ENCODE assay signal across 14 cellular contexts in the genomic region with DNA sequence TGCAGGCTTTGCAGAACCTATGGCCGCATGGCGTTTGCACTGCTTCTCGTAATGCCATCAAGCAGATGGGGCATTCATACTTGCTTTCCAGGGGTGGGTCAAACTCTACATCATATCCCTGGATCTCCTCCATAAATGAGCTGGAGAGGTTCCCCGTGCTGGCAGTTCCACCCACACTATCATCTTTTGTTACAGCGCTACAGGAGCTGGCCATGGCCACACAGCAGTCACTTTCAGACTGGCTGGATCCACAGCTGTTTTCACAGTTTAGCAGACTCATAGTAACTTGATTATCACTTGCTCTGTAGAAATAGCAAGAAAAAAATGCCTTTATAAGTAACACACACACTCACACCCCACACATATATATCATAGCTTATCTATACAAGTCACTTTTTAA. TPM values are rescaled to one million over a fixed set of nuclear protein-coding genes. Genes with fewer than 3 reads are reported as not detected.
DNase-seq lines count a peak whose midpoint lies in the region; TF ChIP-seq lines count a peak whose summit lies in the region.
"Had no signal": no experiment of that assay in that cellular context is flagged by ENCODE, and none has a peak within 500 bp of the region (broad histone marks: within the 10 kb centered on the region; RNA-seq: fewer than 3 reads in every experiment).

No MANE protein-coding gene starts in this region.

- H3K27me3 Mint-ChIP-seq in osteocyte (ENCODE audit: unreplicated experiment) = no peaks in the 10 kb centered on the region
- H3K27me3 Mint-ChIP-seq: activated naive CD8-positive, alpha-beta T cell; naive B cell had no signal

- peak overlapping the region; percentile 13 to 85 (median 60); a peak in 17 of 22 replicates for H3K4me2 ChIP-seq in BLaER1 treated with 17β-estradiol and CSF1 and Interleukin-3, amounts not matched to agents 10 nM and 100 nM

- H3K4me1 ChIP-seq in BLaER1 treated with 17β-estradiol and CSF1 and Interleukin-3, amounts not matched to agents 10 nM and 100 nM = peaks cover 26 to 64% (median 34%) of the 10 kb centered on the region in 10 experiments
- H3K4me1 ChIP-seq in SJCRH30 = peaks cover 13% of the 10 kb centered on the region
- peaks cover 62% of the 10 kb centered on the region for H3K4me1 ChIP-seq in left ventricle myocardium inferior

- H3K4me3 ChIP-seq in BLaER1 treated with 17β-estradiol and CSF1 and Interleukin-3, amounts not matched to agents 10 nM and 100 nM = no peak overlapping the region
- H3K4me3 ChIP-seq in SJCRH30 (no peak overlapping the region), left ventricle myocardium inferior (no peak overlapping the region)

- H3K9me3 ChIP-seq in BLaER1 treated with 17β-estradiol and CSF1 and Interleukin-3, amounts not matched to agents 10 nM and 100 nM (replicated peaks in 1 of 11) = no peaks in the 10 kb centered on the region
- H3K9me3 ChIP-seq in SJCRH30 (replicated peaks) (no peaks in the 10 kb centered on the region), left ventricle myocardium inferior (replicated peaks) (no peaks in the 10 kb centered on the region)

- TF ChIP-seq CTCF in left ventricle myocardium inferior (IDR thresholded peaks at IDR 0.05; ENCODE audit: borderline replicate concordance) (no peak), osteocyte (IDR thresholded peaks at IDR 0.05) (no peak)

- DNase-seq in SJCRH30 (peak; percentile 12 to 41), left ventricle myocardium inferior (no peak), osteocyte (ENCODE audit: extremely low spot score, unreplicated experiment) (no peak), NCI-H226 (no peak), KBM-7 (no peak), NCI-H510A (lab: John Stamatoyannopoulos, UW) (no peak)
- DNase-seq in stimulated activated CD4-positive, alpha-beta T cell treated with anti-CD3 and anti-CD28 coated beads, Interleukin-4, amount 100 ng/mL, for 1 hour = no peak
- DNase-seq: central memory CD4-positive, alpha-beta T cell; kidney; naive B cell; NCI-H1105; NCI-H2227 treated with DMSO at 0.1 percent for 48 hours had no signal

- intact Hi-C loops in left ventricle myocardium inferior (cut with micrococcal nuclease) = no loop called here

- H3K27me3 ChIP-seq in BLaER1 treated with 17β-estradiol and CSF1 and Interleukin-3, amounts not matched to agents 10 nM and 100 nM = no peaks in the 10 kb centered on the region
- H3K27me3 ChIP-seq in SJCRH30 = no peaks in the 10 kb centered on the region
- no peaks in the 10 kb centered on the region for H3K27me3 ChIP-seq in left ventricle myocardium inferior (ENCODE audit: low read depth)

- H3K36me3 ChIP-seq in BLaER1 treated with 17β-estradiol and CSF1 and Interleukin-3, amounts not matched to agents 10 nM and 100 nM = peaks cover 37 to 79% (median 62%) of the 10 kb centered on the region in 11 experiments
- H3K36me3 ChIP-seq in SJCRH30 = peaks cover 26% of the 10 kb centered on the region
- peaks cover 38% of the 10 kb centered on the region for H3K36me3 ChIP-seq in left ventricle myocardium inferior

- peaks cover 32% of the 10 kb centered on the region for H3K4me1 Mint-ChIP-seq in osteocyte (ENCODE audit: unreplicated experiment)

- H3K9ac ChIP-seq in BLaER1 treated with 17β-estradiol and CSF1 and Interleukin-3, amounts not matched to agents 10 nM and 100 nM = no peak overlapping the region

- H3K36me3 Mint-ChIP-seq in osteocyte (ENCODE audit: unreplicated experiment) = peaks cover 22% of the 10 kb centered on the region

- H3K9me3 Mint-ChIP-seq in osteocyte (ENCODE audit: unreplicated experiment) = no peaks in the 10 kb centered on the region
- H3K9me3 Mint-ChIP-seq: naive B cell had no signal

- in situ Hi-C loops in KBM-7 (cut with MboI; ENCODE audit: low pct_unique_long_range_greater_than_20kb, low sequenced_read_pairs) = no loop called here

- peak overlapping the region; percentile 81 for H3K27ac Mint-ChIP-seq in osteocyte (ENCODE audit: unreplicated experiment)
- H3K27ac Mint-ChIP-seq: activated naive CD8-positive, alpha-beta T cell; naive B cell had no signal

- peak overlapping the region in 2 of 11 experiments; percentile 16 to 57; a peak in 2 of 22 replicates for H3K27ac ChIP-seq in BLaER1 treated with 17β-estradiol and CSF1 and Interleukin-3, amounts not matched to agents 10 nM and 100 nM
- H3K27ac ChIP-seq in SJCRH30 (no peak overlapping the region), left ventricle myocardium inferior (replicated peaks) (peak overlapping the region; percentile 41)

- H3K4me3 Mint-ChIP-seq in osteocyte (ENCODE audit: unreplicated experiment) = no peak overlapping the region
- H3K4me3 Mint-ChIP-seq: activated naive CD8-positive, alpha-beta T cell; naive B cell had no signal

- H4K20me1 ChIP-seq in BLaER1 treated with 17β-estradiol and CSF1 and Interleukin-3, amounts not matched to agents 10 nM and 100 nM = peaks cover 3 to 90% (median 50%) of the 10 kb centered on the region in 11 experiments; a peak in 17 of 22 replicates

RNA-seq across cellular contexts. Expression of gene TRAF6, which starts 8.8 kb away (rescaled TPM):
- 10.4 and 12.3 TPM in 2 replicates for total RNA-seq in SJCRH30 (2014; rRNA removed; shearing (Covaris generic))
- 12.9 TPM for total RNA-seq in left ventricle myocardium inferior
- total RNA-seq in osteocyte = 13.9 and 15.0 TPM in 2 replicates

Comparison
In these comparisons a context has a peak if more than half of its experiments do, and no peak if none do; other contexts are left out.
1. DNase-seq: peak in SJCRH30 (2 of 2); none in left ventricle myocardium inferior (single experiment), osteocyte (single experiment), NCI-H226 (single experiment), KBM-7 (single experiment), NCI-H510A (single experiment) and stimulated activated CD4-positive, alpha-beta T cell treated with anti-CD3 and anti-CD28 coated beads, Interleukin-4, amount 100 ng/mL, for 1 hour (single experiment).